8 cellular contexts compared by ENCODE assay signal in genomic region chr12:122022393-122023338, GRCh38. TPM values are rescaled to one million over a fixed set of nuclear protein-coding genes. Genes with fewer than 3 reads are reported as not detected.
DNase-seq lines count a peak whose midpoint lies in the region; ATAC-seq and TF ChIP-seq lines count a peak whose summit lies in the region.

No MANE protein-coding gene starts in this region.

- H3K9me3 Mint-ChIP-seq in osteocyte (ENCODE audit: unreplicated experiment), result no peaks in the 10 kb centered on the region

- peak overlapping the region; percentile 90 for H3K27ac Mint-ChIP-seq in osteocyte (ENCODE audit: unreplicated experiment)

- H3K4me1 Mint-ChIP-seq in osteocyte (ENCODE audit: unreplicated experiment), result peaks cover 19% of the 10 kb centered on the region

- ATAC-seq in Right ventricle myocardium superior (ENCODE audit: poor library complexity) (peak; percentile 20), GM19035 (IDR thresholded peaks at IDR 0.05; ENCODE audit: unreplicated experiment) (no peak)

- intact Hi-C loops in Right ventricle myocardium superior (cut with DNase I), result no loop called here

- H3K4me3 Mint-ChIP-seq in osteocyte (ENCODE audit: unreplicated experiment), result peak overlapping the region; percentile 84

- H3K27me3 Mint-ChIP-seq in osteocyte (ENCODE audit: unreplicated experiment), result no peaks in the 10 kb centered on the region

- no peaks in the 10 kb centered on the region for H3K36me3 Mint-ChIP-seq in osteocyte (ENCODE audit: unreplicated experiment)

- DNase-seq in GM03348 (ENCODE audit: low spot score) (peak; percentile 64), M059J (ENCODE audit: low read depth) (peak; percentile 25), Right ventricle myocardium superior (no peak), osteocyte (ENCODE audit: extremely low spot score, unreplicated experiment) (no peak), mucosa of gallbladder (ENCODE audit: low spot score) (no peak), NCI-H187 treated with DMSO at 0.1 percent for 48 hours (lab: John Stamatoyannopoulos, UW) (no peak)
- peak; percentile 45 for DNase-seq in activated naive CD4-positive, alpha-beta T cell treated with anti-CD3 and anti-CD28 coated beads, Interleukin-2, amount 50 U/mL, for 16 hours

- TF ChIP-seq CTCF in osteocyte (IDR thresholded peaks at IDR 0.05), result no peak

RNA-seq across cellular contexts. Expression of gene BCL7A, which starts 1.0 kb away (rescaled TPM):
- total RNA-seq in M059J (2014; rRNA removed; shearing (Covaris generic)), result 3.9 and 4.0 TPM in 2 replicates
- total RNA-seq in Right ventricle myocardium superior, result 15.1 TPM
- 10.0 and 11.8 TPM in 2 replicates for total RNA-seq in osteocyte
- 17.7 TPM for total RNA-seq in mucosa of gallbladder

RNA-seq across cellular contexts. Expression of gene MLXIP, which starts 55.9 kb away (rescaled TPM):
- 3.2 and 7.7 TPM in 2 replicates for total RNA-seq in M059J (2014; rRNA removed; shearing (Covaris generic))
- total RNA-seq in Right ventricle myocardium superior, result 22.6 TPM
- total RNA-seq in osteocyte, result 51.8 and 54.5 TPM in 2 replicates
- total RNA-seq in mucosa of gallbladder, result 89.7 TPM

Comparison
In these comparisons a context has a peak if more than half of its experiments do, and no peak if none do; other contexts are left out.
1. DNase-seq: peak in GM03348 (single experiment), M059J (single experiment) and activated naive CD4-positive, alpha-beta T cell treated with anti-CD3 and anti-CD28 coated beads, Interleukin-2, amount 50 U/mL, for 16 hours (single experiment); none in Right ventricle myocardium superior (single experiment), osteocyte (single experiment), mucosa of gallbladder (single experiment) and NCI-H187 treated with DMSO at 0.1 percent for 48 hours (single experiment).